Comparison of ENCODE assay signal across 23 cellular contexts in the genomic region with DNA sequence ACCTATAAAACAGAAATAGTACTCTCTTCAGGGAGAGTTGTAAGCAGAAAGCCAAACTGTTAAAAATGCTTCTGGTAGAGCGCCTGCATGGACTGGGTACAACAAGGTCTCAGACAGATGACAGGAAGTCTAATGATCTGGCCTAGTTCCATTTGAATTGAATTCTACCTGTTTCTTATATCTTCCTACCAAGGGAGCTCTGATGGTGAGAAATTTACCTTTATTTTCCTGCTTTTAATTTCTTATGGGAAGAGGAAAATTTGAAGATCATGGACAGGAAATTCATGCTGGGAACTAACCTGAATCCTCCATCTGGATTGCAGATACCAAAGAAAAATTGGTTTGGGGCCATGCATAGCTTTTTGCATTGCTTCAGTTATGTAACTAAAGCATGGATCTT.
DNase-seq lines count a peak whose midpoint lies in the region; ATAC-seq and TF ChIP-seq lines count a peak whose summit lies in the region.
"Had no signal": no experiment of that assay in that cellular context is flagged by ENCODE, and none has a peak within 500 bp of the region (broad histone marks: within the 10 kb centered on the region; RNA-seq: fewer than 3 reads in every experiment).

No MANE protein-coding gene starts in this region.

- peaks cover 51% of the 10 kb centered on the region for H3K36me3 ChIP-seq in cardiac muscle cell
- H3K36me3 ChIP-seq: BLaER1 treated with 17β-estradiol and CSF1 and Interleukin-3, amounts not matched to agents 10 nM and 100 nM had no signal

- no peaks in the 10 kb centered on the region for H3K9me3 ChIP-seq in cardiac muscle cell (ENCODE audit: low read depth)
- H3K9me3 ChIP-seq: A549; BLaER1 treated with 17β-estradiol and CSF1 and Interleukin-3, amounts not matched to agents 10 nM and 100 nM had no signal

- no peaks in the 10 kb centered on the region for H3K27me3 Mint-ChIP-seq in endothelial cell (ENCODE audit: unreplicated experiment)
- H3K27me3 Mint-ChIP-seq: CD4-positive, alpha-beta T cell had no signal

- H3K27me3 ChIP-seq in cardiac muscle cell, result no peaks in the 10 kb centered on the region
- H3K27me3 ChIP-seq: BLaER1 treated with 17β-estradiol and CSF1 and Interleukin-3, amounts not matched to agents 10 nM and 100 nM had no signal

- H3K9me3 Mint-ChIP-seq in endothelial cell (ENCODE audit: unreplicated experiment), result no peaks in the 10 kb centered on the region
- H3K9me3 Mint-ChIP-seq: CD4-positive, alpha-beta T cell; CD8-positive, alpha-beta T cell had no signal

- peak overlapping the region; percentile 6 for H3K27ac Mint-ChIP-seq in endothelial cell (ENCODE audit: unreplicated experiment)
- H3K27ac Mint-ChIP-seq: B cell; CD4-positive, alpha-beta T cell; CD8-positive, alpha-beta T cell had no signal

- H3K4me3 Mint-ChIP-seq in endothelial cell (ENCODE audit: unreplicated experiment), result no peak overlapping the region
- H3K4me3 Mint-ChIP-seq: B cell; CD4-positive, alpha-beta T cell; CD8-positive, alpha-beta T cell had no signal

- in situ Hi-C loops in KBM-7 (cut with MboI; ENCODE audit: low pct_unique_long_range_greater_than_20kb, low sequenced_read_pairs), result no loop called here

- no peak for TF ChIP-seq CTCF in cardiac muscle cell (IDR thresholded peaks at IDR 0.05; ENCODE audit: low read depth, low read length)
- no peak for TF ChIP-seq CTCF in endothelial cell (IDR thresholded peaks at IDR 0.05; ENCODE audit: unreplicated experiment)

- H3K36me3 Mint-ChIP-seq in endothelial cell (ENCODE audit: low read depth, unreplicated experiment), result no peaks in the 10 kb centered on the region
- H3K36me3 Mint-ChIP-seq: CD8-positive, alpha-beta T cell had no signal

- intact Hi-C loops in Right ventricle myocardium inferior (cut with DNase I), result no loop called here

- DNase-seq in cardiac muscle cell (ENCODE audit: low read depth in 1 of 2, low spot score in 1 of 2) (no peak), Right ventricle myocardium inferior (ENCODE audit: missing footprints) (no peak), cerebellar cortex (ENCODE audit: low spot score) (peak; percentile 86), endothelial cell (ENCODE audit: low spot score) (no peak), KBM-7 (no peak), NCI-H187 (lab: John Stamatoyannopoulos, UW) (no peak)
- DNase-seq: AML-193; CD4-positive, alpha-beta T cell; CD8-positive, alpha-beta T cell; COR-L47; DMS 273 treated with DMSO at 0.1 percent for 48 hours; DMS153; DMS53; DMS79; DND-41; EL; GF-D8 had no signal

- peak overlapping the region; percentile 34 for H3K27ac ChIP-seq in cardiac muscle cell
- H3K27ac ChIP-seq: 22Rv1; A549; BLaER1 treated with 17β-estradiol and CSF1 and Interleukin-3, amounts not matched to agents 10 nM and 100 nM; C4-2B had no signal

- H3K4me3 ChIP-seq in cardiac muscle cell, result no peak overlapping the region
- H3K4me3 ChIP-seq: A549; BLaER1 treated with 17β-estradiol and CSF1 and Interleukin-3, amounts not matched to agents 10 nM and 100 nM had no signal

- H3K4me1 ChIP-seq in cardiac muscle cell (ENCODE audit: low read depth), result peaks cover 25% of the 10 kb centered on the region
- H3K4me1 ChIP-seq: BLaER1 treated with 17β-estradiol and CSF1 and Interleukin-3, amounts not matched to agents 10 nM and 100 nM had no signal

- H3K4me1 Mint-ChIP-seq in endothelial cell (ENCODE audit: unreplicated experiment), result peaks cover 35% of the 10 kb centered on the region
- H3K4me1 Mint-ChIP-seq: B cell had no signal

- ATAC-seq in Right ventricle myocardium inferior, result no peak
- no peak for ATAC-seq in GM18498 (IDR thresholded peaks at IDR 0.05; ENCODE audit: unreplicated experiment)
- ATAC-seq: A549; CD8-positive, alpha-beta T cell had no signal
